8 cellular contexts compared by ENCODE assay signal in genomic region chr15:64893481-64894394, GRCh38. TPM values are rescaled to one million over a fixed set of nuclear protein-coding genes. Genes with fewer than 3 reads are reported as not detected.
DNase-seq lines count a peak whose midpoint lies in the region; ATAC-seq, FAIRE-seq and TF ChIP-seq lines count a peak whose summit lies in the region.

No MANE protein-coding gene starts in this region.

- H3K36me3 ChIP-seq in hepatocyte (replicated peaks; ENCODE audit: insufficient read depth, low read depth), result no peaks in the 10 kb centered on the region

- H3K9me3 ChIP-seq in T-helper 17 cell (ENCODE audit: control insufficient read depth, low read length, poor library complexity, severe bottlenecking) (no peaks in the 10 kb centered on the region), hepatocyte (ENCODE audit: low read depth) (no peaks in the 10 kb centered on the region)

- no peaks in the 10 kb centered on the region for H3K79me2 ChIP-seq in hepatocyte

- H3K9me2 ChIP-seq in hepatocyte (replicated peaks; ENCODE audit: insufficient read depth), result no peaks in the 10 kb centered on the region

- no peaks in the 10 kb centered on the region for H4K20me1 ChIP-seq in hepatocyte (ENCODE audit: insufficient read depth, poor library complexity, severe bottlenecking)

- H3K4me2 ChIP-seq in hepatocyte, result peak overlapping the region; percentile 73

- H3K4me3 Mint-ChIP-seq in CD14-positive monocyte (peak overlapping the region; percentile 77 to 86), T-helper 17 cell (peak overlapping the region; percentile 93)

- no peak for TF ChIP-seq CTCF in CD14-positive monocyte (IDR thresholded peaks at IDR 0.05)
- no peak for TF ChIP-seq CTCF in hepatocyte (IDR thresholded peaks at IDR 0.05; ENCODE audit: poor library complexity)

- no peaks in the 10 kb centered on the region for H3K9me3 Mint-ChIP-seq in CD14-positive monocyte

- peaks cover 5 to 15% of the 10 kb centered on the region in 2 donors for H3K36me3 Mint-ChIP-seq in CD14-positive monocyte
- no peaks in the 10 kb centered on the region for H3K36me3 Mint-ChIP-seq in T-helper 17 cell (ENCODE audit: low read depth)

- peak; percentile 61 for FAIRE-seq in urothelium cell line (lab: Jason Lieb, UNC)

- WGBS in hepatocyte (ENCODE audit: low lambda C conversion rate, missing lambda C conversion rate), result 35% methylated on average over 44 of the region's 44 CpGs

- ATAC-seq in GM19452 (IDR thresholded peaks at IDR 0.05; ENCODE audit: unreplicated experiment) (peak; percentile 65), HG03575 (IDR thresholded peaks at IDR 0.05; ENCODE audit: extremely low read depth, insufficient number of reproducible peaks, low FRiP score, unreplicated experiment) (peak; percentile 34), T-helper 17 cell (peak; percentile 77)

- H3K4me1 ChIP-seq in hepatocyte (ENCODE audit: insufficient read depth), result peaks cover 32% of the 10 kb centered on the region

- no peak overlapping the region for H3K4me3 ChIP-seq in hepatocyte

- peak; percentile 95 for DNase-seq in CD14-positive monocyte (ENCODE audit: low spot score)
- peak; percentile 88 to 94 (median 88) for DNase-seq in T-helper 17 cell
- peak in 57 of 58 donors; percentile 12 to 91 (median 77) for DNase-seq in anterior cingulate cortex (lab: John Stamatoyannopoulos, UW)
- DNase-seq in hepatocyte (ENCODE audit: low spot score), result peak; percentile 96
- DNase-seq in putamen (ENCODE audit: low spot score), result peak; percentile 92
- DNase-seq in urothelium cell line (ENCODE audit: low spot score), result peak; percentile 83

- H3K27me3 Mint-ChIP-seq in CD14-positive monocyte (ENCODE audit: low read depth in 3 of 3) (no peaks in the 10 kb centered on the region), T-helper 17 cell (no peaks in the 10 kb centered on the region)

- H3K4me1 Mint-ChIP-seq in CD14-positive monocyte, result peaks cover 76% of the 10 kb centered on the region
- peaks cover 52% of the 10 kb centered on the region for H3K4me1 Mint-ChIP-seq in T-helper 17 cell

- H3K27ac Mint-ChIP-seq in CD14-positive monocyte, result peak overlapping the region; percentile 99 to 100 (median 100)
- H3K27ac Mint-ChIP-seq in T-helper 17 cell, result peak overlapping the region; percentile 99

- H2AFZ ChIP-seq in hepatocyte, result peak overlapping the region; percentile 71

- intact Hi-C loops in CD14-positive monocyte (cut with micrococcal nuclease), result loop anchor here (1.0 to 10.0 kb wide), 4 partner anchors 9 to 199 kb away; no protein-coding TSS in a partner anchor

- H3K27me3 ChIP-seq in hepatocyte, result no peaks in the 10 kb centered on the region

- peak overlapping the region; percentile 98 for H3K27ac ChIP-seq in hepatocyte

RNA-seq across cellular contexts. Expression of gene ANKDD1A, which starts 18.0 kb away (rescaled TPM):
- polyA plus RNA-seq in CD14-positive monocyte (under 1 TPM; 0.49 to 0.90 TPM), hepatocyte (5.8 and 6.1 TPM in 2 replicates)
- total RNA-seq in T-helper 17 cell (1 to 10 TPM; 3.0 to 8.9 TPM), hepatocyte (1.8 and 3.6 TPM in 2 replicates)

RNA-seq across cellular contexts. Expression of gene PLEKHO2, which starts 52.0 kb away (rescaled TPM):
- 10 to 100 TPM; 78.0 to 93.5 TPM for polyA plus RNA-seq in CD14-positive monocyte
- 10 to 100 TPM; 16.3 to 18.2 TPM for total RNA-seq in T-helper 17 cell
- total RNA-seq in hepatocyte, result 12.4 and 12.7 TPM in 2 replicates
- polyA plus RNA-seq in hepatocyte, result 15.1 and 19.7 TPM in 2 replicates
